Comparison of ENCODE assay signal across 1 cellular context in genomic region chr6:5482619-5483018, GRCh38.
TF ChIP-seq lines count a peak whose summit lies in the region.

No MANE protein-coding gene starts in this region.

TF ChIP-seq in H1, 55 proteins besides CTCF, POLR2A, EP300 and RAD21:
- TF ChIP-seq CHD7 (IDR thresholded peaks at IDR 0.05; ENCODE audit: insufficient replicate concordance, low read length), result no peak
- 0 out of 2 replicates have a peak, but pooled peaks have one; percentile 20 for TF ChIP-seq MAFK (IDR thresholded peaks at IDR 0.05; ENCODE audit: low read depth, low read length)
